8 cellular contexts compared by ENCODE assay signal in genomic region chr17:28041068-28041843, GRCh38. TPM values are rescaled to one million over a fixed set of nuclear protein-coding genes. Genes with fewer than 3 reads are reported as not detected.
DNase-seq lines count a peak whose midpoint lies in the region; ATAC-seq and TF ChIP-seq lines count a peak whose summit lies in the region.

No MANE protein-coding gene starts in this region.

- no peak for TF ChIP-seq CTCF in upper lobe of right lung (IDR thresholded peaks at IDR 0.05)

- H3K4me3 ChIP-seq in upper lobe of right lung = peak overlapping the region; percentile 78

- H3K9me3 ChIP-seq in upper lobe of right lung = no peaks in the 10 kb centered on the region

- ATAC-seq in HG02884 (IDR thresholded peaks at IDR 0.05; ENCODE audit: unreplicated experiment) = peak; percentile 81
- peak; percentile 98 to 99 for ATAC-seq in left cardiac atrium
- ATAC-seq in upper lobe of right lung = peak; percentile 98

- no peaks in the 10 kb centered on the region for H3K36me3 ChIP-seq in upper lobe of right lung

- peak overlapping the region; percentile 90 for H3K27ac ChIP-seq in upper lobe of right lung

- intact Hi-C loops in left cardiac atrium (cut with DNase I) = no loop called here
- intact Hi-C loops in posterior vena cava (cut with DNase I) = no loop called here
- intact Hi-C loops in upper lobe of right lung (cut with DNase I) = no loop called here

- DNase-seq in NCI-H146 treated with DMSO at 0.1 percent for 48 hours (lab: John Stamatoyannopoulos, UW; ENCODE audit: unreplicated experiment) (peak; percentile 100), T-helper 1 cell (peak; percentile 99), amygdala (lab: John Stamatoyannopoulos, UW) (peak; percentile 62 to 100 (median 99)), left cardiac atrium (peak; percentile 100), posterior vena cava (ENCODE audit: low spot score) (peak; percentile 100), upper lobe of right lung (peak; percentile 100)

- peak; percentile 92 for TF ChIP-seq POLR2A in GM15510 (IDR thresholded peaks at IDR 0.05; ENCODE audit: borderline replicate concordance, extremely low read depth, insufficient read length)

- H3K27me3 ChIP-seq in upper lobe of right lung = no peaks in the 10 kb centered on the region

- H3K4me1 ChIP-seq in upper lobe of right lung = peaks cover 32% of the 10 kb centered on the region

RNA-seq across cellular contexts. Expression of gene NLK, which starts 1.2 kb away (rescaled TPM):
- total RNA-seq in left cardiac atrium = 10 to 100 TPM; 19.4 to 22.5 TPM
- total RNA-seq in posterior vena cava = 10 to 100 TPM; 13.1 to 13.6 TPM
- 22.6 TPM for total RNA-seq in upper lobe of right lung

Comparison
In these comparisons a context has a peak if more than half of its experiments do, and no peak if none do; other contexts are left out.
1. Peak in every context shown above with its lines: DNase-seq, ATAC-seq, H3K4me3 ChIP-seq and H3K27ac ChIP-seq.